Comparison of ENCODE assay signal across 8 cellular contexts in the genomic region with DNA sequence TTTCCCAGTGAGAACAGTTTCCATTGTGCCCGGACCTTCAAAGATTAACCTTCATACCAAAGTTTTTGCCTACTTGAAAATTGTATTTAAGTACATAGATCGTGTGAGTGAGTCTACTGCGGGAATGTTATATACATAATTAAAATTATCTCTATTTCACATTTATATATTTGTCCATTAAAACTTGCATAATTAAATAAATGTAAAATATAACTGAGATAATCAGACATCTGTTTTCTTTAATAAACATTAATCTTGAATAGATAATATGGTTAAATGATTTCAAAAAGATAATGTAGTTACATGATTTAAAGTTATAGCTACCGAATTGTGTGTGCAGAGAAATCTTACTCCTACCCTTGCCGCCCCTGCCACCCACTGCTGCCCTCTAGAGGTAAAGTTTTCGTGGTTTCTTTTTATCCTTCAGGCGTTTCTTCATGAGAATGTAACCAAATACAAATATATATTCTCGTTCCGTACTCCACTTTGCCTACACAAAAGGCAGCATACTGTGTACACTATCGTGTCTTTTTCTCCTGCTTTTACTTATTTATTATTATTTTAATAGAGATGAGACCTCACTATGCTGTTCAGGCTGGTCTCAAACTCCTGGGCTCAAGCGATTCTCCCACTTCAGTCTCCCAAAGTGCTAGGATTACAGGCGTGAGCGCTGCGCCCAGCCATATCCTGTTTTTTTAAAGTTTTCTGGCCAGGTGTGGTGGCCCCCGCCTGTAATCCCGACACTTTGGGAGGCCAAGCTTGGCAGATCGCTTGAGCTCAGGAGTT. TPM values are rescaled to one million over a fixed set of nuclear protein-coding genes. Genes with fewer than 3 reads are reported as not detected.
DNase-seq lines count a peak whose midpoint lies in the region.

No MANE protein-coding gene starts in this region.

- H3K9me2 ChIP-seq in GM23248 (ENCODE audit: insufficient read depth) = no peaks in the 10 kb centered on the region

- DNase-seq in AML-193 (lab: John Stamatoyannopoulos, UW) (peak; percentile 0 to 30), GM23248 (peak; percentile 50), RKO (ENCODE audit: low spot score) (peak; percentile 44), iris pigment epithelial cell (ENCODE audit: low read depth) (peak; percentile 20), midbrain (lab: John Stamatoyannopoulos, UW) (no peak), C1 segment of cervical spinal cord (lab: John Stamatoyannopoulos, UW) (no peak)
- peak; percentile 20 for DNase-seq in activated naive CD8-positive, alpha-beta T cell treated with anti-CD3 and anti-CD28 coated beads, Interleukin-2, amount 50 U/mL, for 16 hours (ENCODE audit: low read depth, low spot score)
- DNase-seq in stimulated activated CD8-positive, alpha-beta memory T cell treated with anti-CD3 and anti-CD28 coated beads, Interleukin-4, amount 100 ng/mL, for 48 hours = peak; percentile 56

- 86 to 87% methylated on average over 17 of the region's 17 CpGs for WGBS in GM23248 (ENCODE audit: low coverage in 1 of 2, low lambda C conversion rate in 2 of 2, missing lambda C conversion rate in 2 of 2), 2 experiments

- in situ Hi-C loops in GM23248 (cut with MboI) = no loop called here

- no peaks in the 10 kb centered on the region for H3K36me3 ChIP-seq in GM23248 (ENCODE audit: low read depth)

- H3K4me1 ChIP-seq in GM23248 (ENCODE audit: insufficient read depth) = no peaks in the 10 kb centered on the region

- H3F3A ChIP-seq in GM23248 (ENCODE audit: insufficient read depth) = no peaks in the 10 kb centered on the region

- no peaks in the 10 kb centered on the region for H3K79me2 ChIP-seq in GM23248 (ENCODE audit: insufficient read depth)

- H3K27ac ChIP-seq in GM23248 = no peak overlapping the region

- no peak overlapping the region for H3K4me2 ChIP-seq in GM23248 (ENCODE audit: unreplicated experiment)

- H2AFZ ChIP-seq in GM23248 = no peak overlapping the region

- H3K4me3 ChIP-seq in GM23248 = no peak overlapping the region

- H3K27me3 ChIP-seq in GM23248 (replicated peaks; ENCODE audit: insufficient read depth) = no peaks in the 10 kb centered on the region

- H3K9ac ChIP-seq in GM23248 = no peak overlapping the region

- H3K9me3 ChIP-seq in GM23248 (ENCODE audit: low read depth) = no peaks in the 10 kb centered on the region

- no peaks in the 10 kb centered on the region for H4K20me1 ChIP-seq in GM23248 (ENCODE audit: insufficient read depth)

RNA-seq across cellular contexts. Expression of a gene that starts 35.6 kb away (rescaled TPM):
- total RNA-seq in GM23248 (2014; rRNA removed; shearing (Covaris generic)) = 16.4 and 17.3 TPM in 2 replicates
- polyA plus RNA-seq in GM23248 (2016; fragmentation: Nextera tagmentation; extraction: Ambion mirVana) = 37.1 and 45.9 TPM in 2 replicates

RNA-seq across cellular contexts. Expression of a gene that starts 35.7 kb away (rescaled TPM):
- 3.6 and 14.5 TPM in 2 replicates for total RNA-seq in GM23248 (2014; rRNA removed; shearing (Covaris generic))
- 5.3 and 7.5 TPM in 2 replicates for polyA plus RNA-seq in GM23248 (2016; fragmentation: Nextera tagmentation; extraction: Ambion mirVana)

Comparison
In these comparisons a context has a peak if more than half of its experiments do, and no peak if none do; other contexts are left out.
1. DNase-seq: peak in AML-193 (2 of 2), GM23248 (single experiment), RKO (single experiment), activated naive CD8-positive, alpha-beta T cell treated with anti-CD3 and anti-CD28 coated beads, Interleukin-2, amount 50 U/mL, for 16 hours (single experiment), iris pigment epithelial cell (single experiment) and stimulated activated CD8-positive, alpha-beta memory T cell treated with anti-CD3 and anti-CD28 coated beads, Interleukin-4, amount 100 ng/mL, for 48 hours (single experiment); none in midbrain (single experiment) and C1 segment of cervical spinal cord (0 of 14).